9 cellular contexts compared by ENCODE assay signal in genomic region chr9:89536145-89536574, GRCh38. TPM values are rescaled to one million over a fixed set of nuclear protein-coding genes. Genes with fewer than 3 reads are reported as not detected.
DNase-seq lines count a peak whose midpoint lies in the region; ATAC-seq and TF ChIP-seq lines count a peak whose summit lies in the region.
"Had no signal": no experiment of that assay in that cellular context is flagged by ENCODE, and none has a peak within 500 bp of the region (broad histone marks: within the 10 kb centered on the region; RNA-seq: fewer than 3 reads in every experiment).

No MANE protein-coding gene starts in this region.

- H3K9me3 ChIP-seq in lower lobe of right lung (no peaks in the 10 kb centered on the region), SK-N-SH (no peaks in the 10 kb centered on the region)

- H3K4me2 ChIP-seq in SK-N-SH = no peak overlapping the region

- H3K27ac ChIP-seq in lower lobe of right lung (peak overlapping the region; percentile 46), SK-N-SH (ENCODE audit: low read depth in 2 of 2, low read length in 1 of 2) (peak overlapping the region in 1 of 2 experiments; percentile 61; a peak in 2 of 4 replicates)

- no peak overlapping the region for H3K9ac ChIP-seq in SK-N-SH

- H3K4me1 ChIP-seq in lower lobe of right lung = peaks cover 12% of the 10 kb centered on the region
- H3K4me1 ChIP-seq in SK-N-SH (ENCODE audit: control insufficient read depth in 1 of 2, insufficient read depth in 2 of 2, low read depth in 1 of 2, low read length in 1 of 2) = peaks cover 0 to 47% of the 10 kb centered on the region in 2 experiments; a peak in 1 of 4 replicates

- POLR2A ChIA-PET in SK-N-SH (lab: Yijun Ruan, JAX) = no interaction called here

- no peak for TF ChIP-seq EP300 in SK-N-SH (IDR thresholded peaks at IDR 0.05; ENCODE audit: borderline replicate concordance in 1 of 2, low read depth in 1 of 2, low read length in 1 of 2)

- CTCF ChIA-PET in SK-N-SH (lab: Yijun Ruan, JAX) = interaction anchor here (5.0 kb wide), 1 partner anchor 13 kb away, joined by 36 read pairs; no protein-coding TSS in a partner anchor

- no peak for TF ChIP-seq RAD21 in SK-N-SH (IDR thresholded peaks at IDR 0.05; ENCODE audit: low read length)

- no peaks in the 10 kb centered on the region for H3K9me2 ChIP-seq in SK-N-SH

- H3K27me3 ChIP-seq in lower lobe of right lung (ENCODE audit: low read depth) (no peaks in the 10 kb centered on the region), SK-N-SH (ENCODE audit: insufficient read depth) (no peaks in the 10 kb centered on the region)

- DNase-seq in GM12865 (ENCODE audit: low read depth) (peak; percentile 57), MV-4-11 (lab: John Stamatoyannopoulos, UW) (peak; percentile 18), lower lobe of right lung (no peak), SK-N-SH (no peak), DMS79 (lab: John Stamatoyannopoulos, UW) (no peak), RKO (ENCODE audit: low spot score) (no peak)
- DNase-seq: H9 had no signal

- H3K79me2 ChIP-seq in SK-N-SH (ENCODE audit: insufficient read depth) = no peaks in the 10 kb centered on the region

- no peaks in the 10 kb centered on the region for H4K20me1 ChIP-seq in SK-N-SH (ENCODE audit: insufficient read depth)

- H3K36me3 ChIP-seq in lower lobe of right lung (no peaks in the 10 kb centered on the region), SK-N-SH (replicated peaks in 1 of 2; ENCODE audit: control insufficient read depth in 1 of 2, insufficient read depth in 2 of 2, low read length in 1 of 2) (no peaks in the 10 kb centered on the region)

- TF ChIP-seq CTCF in GM12865 (IDR thresholded peaks at IDR 0.05; ENCODE audit: insufficient read depth, low read depth, low read length, missing control alignments) (no peak), lower lobe of right lung (IDR thresholded peaks at IDR 0.05) (no peak), SK-N-SH (IDR thresholded peaks at IDR 0.05) (no peak)

- ATAC-seq in GM21367 (IDR thresholded peaks at IDR 0.05; ENCODE audit: unreplicated experiment) (peak; percentile 48), lower lobe of right lung (peak; percentile 7 to 58), GM18505 (IDR thresholded peaks at IDR 0.05; ENCODE audit: unreplicated experiment) (no peak)

- intact Hi-C loops in lower lobe of right lung (cut with DNase I) = no loop called here

- no peak overlapping the region for H3K4me3 ChIP-seq in GM12865 (ENCODE audit: low read depth, low read length)
- H3K4me3 ChIP-seq in lower lobe of right lung = no peak overlapping the region
- no peak overlapping the region for H3K4me3 ChIP-seq in SK-N-SH (ENCODE audit: low read depth in 2 of 2, low read length in 1 of 2)

- WGBS in SK-N-SH (ENCODE audit: low lambda C conversion rate) = 80% methylated on average over 5 of the region's 5 CpGs

- no peak overlapping the region for H2AFZ ChIP-seq in SK-N-SH (ENCODE audit: low read depth)

- H3F3A ChIP-seq in SK-N-SH (replicated peaks; ENCODE audit: insufficient read depth) = no peaks in the 10 kb centered on the region

- no peak for TF ChIP-seq POLR2A in GM18505 (IDR thresholded peaks at IDR 0.05; ENCODE audit: borderline replicate concordance, extremely low read depth, insufficient read depth, insufficient read length)

TF ChIP-seq in SK-N-SH, 30 proteins besides CTCF, POLR2A, EP300 and RAD21:
- no peak for TF ChIP-seq TCF12 (IDR thresholded peaks at IDR 0.05)
- no peak for TF ChIP-seq ZBTB33 (IDR thresholded peaks at IDR 0.05; ENCODE audit: borderline replicate concordance, low read depth)
- TF ChIP-seq SMC3 (IDR thresholded peaks at IDR 0.05; ENCODE audit: low read depth, low read length) = no peak
- no peak for TF ChIP-seq RCOR1 (IDR thresholded peaks at IDR 0.05; ENCODE audit: low read length)
- TF ChIP-seq NRF1 (IDR thresholded peaks at IDR 0.05; ENCODE audit: low read depth, low read length) = no peak
TF ChIP-seq in SK-N-SH: peak in this region for 0.

RNA-seq across cellular contexts. Expression of gene SEMA4D, which starts 38.2 kb away (rescaled TPM):
- 49.9 TPM for total RNA-seq in lower lobe of right lung
- polyA plus RNA-seq in SK-N-SH (2012; rRNA removed) = 2.1 and 4.8 TPM in 2 replicates
- polyA plus RNA-seq in SK-N-SH (2012; cell fraction: cytosol; rRNA removed) = 2.4 and 3.7 TPM in 2 replicates
- polyA plus RNA-seq in SK-N-SH (2012; cell fraction: nucleus; rRNA removed) = 12.9 and 17.9 TPM in 2 replicates

Comparison
In these comparisons a context has a peak if more than half of its experiments do, and no peak if none do; other contexts are left out.
1. DNase-seq: peak in GM12865 (single experiment) and MV-4-11 (single experiment); none in lower lobe of right lung (single experiment), SK-N-SH (single experiment), DMS79 (single experiment) and RKO (single experiment).